Comparison of ENCODE assay signal across 11 cellular contexts in the genomic region with DNA sequence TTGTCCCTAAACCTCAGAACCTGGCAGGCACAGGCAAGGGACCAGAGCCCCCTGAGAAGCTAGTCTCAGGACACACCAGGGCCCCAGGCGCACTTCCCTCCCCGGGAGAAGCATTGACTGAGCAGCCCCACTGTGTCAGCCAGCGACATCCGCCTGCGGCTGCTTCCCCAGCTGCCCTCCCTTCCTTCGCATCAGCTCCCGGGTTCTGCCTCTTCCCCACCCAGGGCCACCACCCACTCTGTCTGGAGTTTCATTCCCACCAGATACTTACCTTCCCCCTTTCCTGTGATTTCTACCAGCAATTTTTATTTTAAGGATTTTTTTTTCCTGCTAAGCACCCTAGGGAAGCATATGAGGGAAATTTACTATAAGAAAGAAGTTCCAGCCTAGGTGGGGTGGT.
DNase-seq lines count a peak whose midpoint lies in the region; ATAC-seq and TF ChIP-seq lines count a peak whose summit lies in the region.
"Had no signal": no experiment of that assay in that cellular context is flagged by ENCODE, and none has a peak within 500 bp of the region (broad histone marks: within the 10 kb centered on the region; RNA-seq: fewer than 3 reads in every experiment).

No MANE protein-coding gene starts in this region.

- POLR2A ChIA-PET in GM10248 (lab: Yijun Ruan, JAX), result no interaction called here

- CTCF ChIA-PET in GM10248 (lab: Yijun Ruan, JAX), result no interaction called here

- TF ChIP-seq CTCF in GM10248 (IDR thresholded peaks at IDR 0.05; ENCODE audit: control extremely low read depth, extremely low read depth, low read depth, missing control alignments), result no peak

- ATAC-seq in GM21786 (IDR thresholded peaks at IDR 0.05; ENCODE audit: unreplicated experiment) (no peak), GM21381 (IDR thresholded peaks at IDR 0.05; ENCODE audit: unreplicated experiment) (no peak), GM21619 (IDR thresholded peaks at IDR 0.05; ENCODE audit: unreplicated experiment) (no peak)

- peak overlapping the region; percentile 70 for H3K27ac ChIP-seq in angular gyrus (ENCODE audit: low read depth, low read length)

- DNase-seq in GM10248 (ENCODE audit: extremely low spot score), result peak; percentile 53
- peak; percentile 67 for DNase-seq in iPS-NIHi7 (ENCODE audit: extremely low spot score)
- peak; percentile 70 for DNase-seq in retina
- DNase-seq in NCI-H2029 treated with DMSO at 0.1 percent for 48 hours (lab: John Stamatoyannopoulos, UW), result no peak
- DNase-seq: activated T-cell treated with anti-CD3 and anti-CD28 coated beads, Interleukin-2, amount 50 U/mL, for 24 hours; DMS153; NCI-H1930 had no signal
